20 cellular contexts compared by ENCODE assay signal in the genomic region with DNA sequence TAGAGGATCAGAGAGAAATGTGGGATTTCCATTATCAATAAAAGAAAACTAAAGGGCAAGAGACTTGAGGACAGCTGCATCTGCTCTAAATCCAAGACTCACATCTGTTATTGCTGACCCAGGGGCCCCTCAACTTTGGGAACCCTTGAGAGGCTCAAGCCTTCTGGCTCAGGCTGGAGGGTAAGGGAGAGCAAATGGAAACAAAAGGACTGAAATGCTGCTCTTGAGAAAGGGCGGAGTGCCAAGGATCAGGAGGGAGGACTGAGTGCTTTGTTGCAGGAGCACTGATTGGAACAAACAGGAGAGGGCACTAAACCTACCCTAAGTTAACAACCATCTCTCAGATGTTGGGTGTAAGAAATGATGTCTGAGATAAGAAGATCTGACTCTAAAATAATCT.
DNase-seq lines count a peak whose midpoint lies in the region; ATAC-seq and TF ChIP-seq lines count a peak whose summit lies in the region.
"Had no signal": no experiment of that assay in that cellular context is flagged by ENCODE, and none has a peak within 500 bp of the region (broad histone marks: within the 10 kb centered on the region; RNA-seq: fewer than 3 reads in every experiment).

No MANE protein-coding gene starts in this region.

- H3K36me3 ChIP-seq in left ventricle myocardium inferior (no peaks in the 10 kb centered on the region), thyroid gland (no peaks in the 10 kb centered on the region)
- H3K36me3 ChIP-seq: BLaER1 treated with 17β-estradiol and CSF1 and Interleukin-3, amounts not matched to agents 10 nM and 100 nM; MG63; Peyer's patch; SJSA1 had no signal

- no peak overlapping the region for H3K27ac Mint-ChIP-seq in activated T-helper 1 cell treated with anti-CD3 and anti-CD28 coated beads, Interleukin-12 subunit alpha, Interleukin-12 subunit beta, Interleukin-2, Interleukin-4 antibody, amounts not matched to agents 30 ng/mL and 10 ng/mL and 1 ng/mL, durations not matched to agents 14 hours and 24 hours and 36 hours
- H3K27ac Mint-ChIP-seq: CD8-positive, alpha-beta T cell; IgD-negative memory B cell had no signal

- H3K4me3 Mint-ChIP-seq in activated T-helper 1 cell treated with anti-CD3 and anti-CD28 coated beads, Interleukin-12 subunit alpha, Interleukin-12 subunit beta, Interleukin-2, Interleukin-4 antibody, amounts not matched to agents 30 ng/mL and 10 ng/mL and 1 ng/mL, durations not matched to agents 14 hours and 24 hours and 36 hours: no peak overlapping the region
- H3K4me3 Mint-ChIP-seq: CD8-positive, alpha-beta T cell; IgD-negative memory B cell had no signal

- no peak for TF ChIP-seq CTCF in left ventricle myocardium inferior (IDR thresholded peaks at IDR 0.05; ENCODE audit: borderline replicate concordance)
- no peak for TF ChIP-seq CTCF in thyroid gland (IDR thresholded peaks at IDR 0.05)

- intact Hi-C loops in left ventricle myocardium inferior (cut with micrococcal nuclease): no loop called here
- intact Hi-C loops in left cardiac atrium (cut with DNase I): no loop called here
- intact Hi-C loops in thyroid gland (cut with DNase I): no loop called here
- intact Hi-C loops in activated T-helper 1 cell treated with anti-CD3 and anti-CD28 coated beads, Interleukin-12 subunit alpha, Interleukin-12 subunit beta, Interleukin-2, Interleukin-4 antibody, amounts not matched to agents 30 ng/mL and 10 ng/mL and 1 ng/mL, durations not matched to agents 14 hours and 24 hours and 36 hours (cut with micrococcal nuclease): no loop called here

- H3K4me1 Mint-ChIP-seq in activated T-helper 1 cell treated with anti-CD3 and anti-CD28 coated beads, Interleukin-12 subunit alpha, Interleukin-12 subunit beta, Interleukin-2, Interleukin-4 antibody, amounts not matched to agents 30 ng/mL and 10 ng/mL and 1 ng/mL, durations not matched to agents 14 hours and 24 hours and 36 hours (ENCODE audit: low read depth): no peaks in the 10 kb centered on the region

- no peak overlapping the region for H3K4me3 ChIP-seq in left ventricle myocardium inferior
- H3K4me3 ChIP-seq in thyroid gland (replicated peaks in 1 of 3): no peak overlapping the region
- H3K4me3 ChIP-seq: BLaER1 treated with 17β-estradiol and CSF1 and Interleukin-3, amounts not matched to agents 10 nM and 100 nM; MG63; Peyer's patch; SJSA1 had no signal

- H3K4me1 ChIP-seq in left ventricle myocardium inferior (peaks cover 5% of the 10 kb centered on the region), thyroid gland (no peaks in the 10 kb centered on the region)
- H3K4me1 ChIP-seq: Peyer's patch, SJSA1 had no signal

- H3K27me3 ChIP-seq in left ventricle myocardium inferior (ENCODE audit: low read depth): peaks cover 51% of the 10 kb centered on the region
- H3K27me3 ChIP-seq in thyroid gland: no peaks in the 10 kb centered on the region
- H3K27me3 ChIP-seq: BLaER1 treated with 17β-estradiol and CSF1 and Interleukin-3, amounts not matched to agents 10 nM and 100 nM; MG63; Peyer's patch; SJSA1 had no signal

- H3K9me3 ChIP-seq in left ventricle myocardium inferior (replicated peaks): no peaks in the 10 kb centered on the region
- no peaks in the 10 kb centered on the region for H3K9me3 ChIP-seq in thyroid gland
- H3K9me3 ChIP-seq: BLaER1 treated with 17β-estradiol and CSF1 and Interleukin-3, amounts not matched to agents 10 nM and 100 nM; MG63; Peyer's patch; SJSA1 had no signal

- H3K27me3 Mint-ChIP-seq in activated T-helper 1 cell treated with anti-CD3 and anti-CD28 coated beads, Interleukin-12 subunit alpha, Interleukin-12 subunit beta, Interleukin-2, Interleukin-4 antibody, amounts not matched to agents 30 ng/mL and 10 ng/mL and 1 ng/mL, durations not matched to agents 14 hours and 24 hours and 36 hours (ENCODE audit: insufficient read depth): no peaks in the 10 kb centered on the region
- H3K27me3 Mint-ChIP-seq: IgD-negative memory B cell had no signal

- ATAC-seq in left cardiac atrium (no peak), HG03354 (IDR thresholded peaks at IDR 0.05; ENCODE audit: poor library complexity, severe bottlenecking, unreplicated experiment) (no peak)
- ATAC-seq: CD8-positive, alpha-beta T cell had no signal

- 60 to 64% methylated on average over 1 of the region's 1 CpG for WGBS in thyroid gland, 2 donors

- peak; percentile 15 for DNase-seq in left ventricle myocardium inferior
- DNase-seq in left cardiac atrium: no peak
- DNase-seq in midbrain (lab: John Stamatoyannopoulos, UW): peak; percentile 34
- peak; percentile 22 to 52 for DNase-seq in thyroid gland
- DNase-seq in activated T-cell treated with anti-CD3 and anti-CD28 coated beads, Interleukin-2, amount 50 U/mL, for 48 hours: no peak
- DNase-seq in activated T-helper 1 cell treated with anti-CD3 and anti-CD28 coated beads, Interleukin-12 subunit alpha, Interleukin-12 subunit beta, Interleukin-2, Interleukin-4 antibody, amounts not matched to agents 30 ng/mL and 10 ng/mL and 1 ng/mL, durations not matched to agents 14 hours and 24 hours and 36 hours (ENCODE audit: low spot score): no peak
- DNase-seq: CD8-positive, alpha-beta T cell; HCEC 1CT; Karpas-422; MG63; NCI-H1048; NCI-H146; NCI-H526; NK-92 treated with Interleukin-12 subunit alpha and Interleukin-12 subunit beta, amount 100 ng/mL, for 24 hours; Peyer's patch had no signal

- no peaks in the 10 kb centered on the region for H3K36me3 Mint-ChIP-seq in activated T-helper 1 cell treated with anti-CD3 and anti-CD28 coated beads, Interleukin-12 subunit alpha, Interleukin-12 subunit beta, Interleukin-2, Interleukin-4 antibody, amounts not matched to agents 30 ng/mL and 10 ng/mL and 1 ng/mL, durations not matched to agents 14 hours and 24 hours and 36 hours (ENCODE audit: low read depth)
- H3K36me3 Mint-ChIP-seq: CD8-positive, alpha-beta T cell; IgD-negative memory B cell had no signal

- no peaks in the 10 kb centered on the region for H3K9me3 Mint-ChIP-seq in activated T-helper 1 cell treated with anti-CD3 and anti-CD28 coated beads, Interleukin-12 subunit alpha, Interleukin-12 subunit beta, Interleukin-2, Interleukin-4 antibody, amounts not matched to agents 30 ng/mL and 10 ng/mL and 1 ng/mL, durations not matched to agents 14 hours and 24 hours and 36 hours
- H3K9me3 Mint-ChIP-seq: CD8-positive, alpha-beta T cell had no signal

- H3K27ac ChIP-seq in left ventricle myocardium inferior (replicated peaks): no peak overlapping the region
- H3K27ac ChIP-seq in cingulate gyrus (ENCODE audit: low read depth, low read length): peak overlapping the region; percentile 95
- no peak overlapping the region for H3K27ac ChIP-seq in thyroid gland
- H3K27ac ChIP-seq: BLaER1 treated with 17β-estradiol and CSF1 and Interleukin-3, amounts not matched to agents 10 nM and 100 nM; Peyer's patch; SJSA1 had no signal

- no peak for TF ChIP-seq POLR2A in thyroid gland (IDR thresholded peaks at IDR 0.05)

Comparison
In these comparisons a context has a peak if more than half of its experiments do, and no peak if none do; other contexts are left out.
1. DNase-seq: peak in left ventricle myocardium inferior (single experiment), midbrain (single experiment) and thyroid gland (2 of 2); none in left cardiac atrium (single experiment), activated T-cell treated with anti-CD3 and anti-CD28 coated beads, Interleukin-2, amount 50 U/mL, for 48 hours (0 of 2) and activated T-helper 1 cell treated with anti-CD3 and anti-CD28 coated beads, Interleukin-12 subunit alpha, Interleukin-12 subunit beta, Interleukin-2, Interleukin-4 antibody, amounts not matched to agents 30 ng/mL and 10 ng/mL and 1 ng/mL, durations not matched to agents 14 hours and 24 hours and 36 hours (single experiment).